32 cellular contexts compared by ENCODE assay signal in the genomic region with DNA sequence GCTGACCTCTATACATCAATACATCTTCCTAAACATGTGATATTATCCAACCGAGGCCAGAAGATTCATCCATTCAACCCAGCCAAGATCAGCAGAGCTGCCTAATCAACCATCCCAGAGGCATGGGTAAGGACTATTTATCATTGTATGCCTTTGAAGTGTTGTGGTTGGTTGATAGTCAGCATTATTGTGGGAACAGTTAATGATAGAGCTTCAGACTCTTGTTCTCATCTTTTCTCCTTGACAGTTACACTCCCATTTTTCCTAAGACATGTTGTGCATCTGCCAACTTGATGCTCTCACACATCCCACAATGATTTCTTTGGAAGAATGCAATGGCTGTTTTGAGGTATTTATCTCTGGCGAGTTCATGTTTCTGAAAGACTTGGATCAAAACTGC. TPM values are rescaled to one million over a fixed set of nuclear protein-coding genes. Genes with fewer than 3 reads are reported as not detected.
"Had no signal": no experiment of that assay in that cellular context is flagged by ENCODE, and none has a peak within 500 bp of the region (broad histone marks: within the 10 kb centered on the region; RNA-seq: fewer than 3 reads in every experiment).

No MANE protein-coding gene starts in this region.

- H3K27me3 ChIP-seq: breast epithelium, MG63 had no signal

- H3K36me3 Mint-ChIP-seq: activated CD4-positive, alpha-beta memory T cell treated with anti-CD3 and anti-CD28 coated beads for 36 hours had no signal

- H3K9me3 Mint-ChIP-seq: activated B cell treated with CpG ODN at 0.5 μM for 24 hours; activated CD4-positive, alpha-beta memory T cell treated with anti-CD3 and anti-CD28 coated beads for 36 hours; activated CD4-positive, alpha-beta T cell treated with anti-CD3 and anti-CD28 coated beads, Interleukin-2, amount 10 ng/mL, durations not matched to agents 7 days and 5 days; activated naive CD4-positive, alpha-beta T cell treated with anti-CD3 and anti-CD28 coated beads for 36 hours had no signal

- H3K27ac Mint-ChIP-seq: activated B cell treated with CpG ODN at 0.5 μM for 24 hours; activated CD4-positive, alpha-beta memory T cell treated with anti-CD3 and anti-CD28 coated beads for 36 hours; activated CD4-positive, alpha-beta T cell treated with anti-CD3 and anti-CD28 coated beads, Interleukin-2, amount 10 ng/mL, durations not matched to agents 7 days and 5 days; activated naive CD4-positive, alpha-beta T cell treated with anti-CD3 and anti-CD28 coated beads for 36 hours; activated naive CD8-positive, alpha-beta T cell; activated T-helper 17 cell treated with anti-CD3 and anti-CD28 coated beads, Interleukin-2, amount 50 U/mL, for 72 hours; T-cell had no signal

- DNase-seq: activated B cell treated with CpG ODN at 0.5 μM for 24 hours; activated CD4-positive, alpha-beta memory T cell treated with anti-CD3 and anti-CD28 coated beads for 36 hours; activated CD4-positive, alpha-beta T cell treated with anti-CD3 and anti-CD28 coated beads, Interleukin-2, amount 10 ng/mL, durations not matched to agents 7 days and 5 days; activated gamma-delta T cell; activated naive CD4-positive, alpha-beta T cell treated with anti-CD3 and anti-CD28 coated beads for 36 hours; activated T-cell treated with anti-CD3 and anti-CD28 coated beads for 4 hours; activated T-cell treated with anti-CD3 and anti-CD28 coated beads, Interleukin-2, amount 50 U/mL, for 48 hours; MG63; MV-4-11; NCI-H1092 treated with DMSO at 0.1 percent for 48 hours; NCI-H1417 treated with DMSO at 0.1 percent for 48 hours; NCI-H1694; NCI-H2029; NCI-H2107; NCI-H2171 treated with DMSO at 0.1 percent for 48 hours; NCI-H226; NCI-H510A; NCI-H526 treated with DMSO at 0.1 percent for 48 hours; NCI-H82; NK-92 treated with Interleukin-12 subunit alpha and Interleukin-12 subunit beta, amount 100 ng/mL, for 24 hours; OCI-M1; RPMI8226; T-cell; T-helper 2 cell; T1000 had no signal

- H3K4me3 ChIP-seq: breast epithelium, MG63, SK-N-MC had no signal

- H3K4me3 Mint-ChIP-seq: activated B cell treated with CpG ODN at 0.5 μM for 24 hours; activated CD4-positive, alpha-beta memory T cell treated with anti-CD3 and anti-CD28 coated beads for 36 hours; activated CD4-positive, alpha-beta T cell treated with anti-CD3 and anti-CD28 coated beads, Interleukin-2, amount 10 ng/mL, durations not matched to agents 7 days and 5 days; activated naive CD4-positive, alpha-beta T cell treated with anti-CD3 and anti-CD28 coated beads for 36 hours; activated naive CD8-positive, alpha-beta T cell; activated T-helper 17 cell treated with anti-CD3 and anti-CD28 coated beads, Interleukin-2, amount 50 U/mL, for 72 hours; T-cell had no signal

- H3K27ac ChIP-seq: breast epithelium, SK-N-MC had no signal

- H3K4me1 ChIP-seq: breast epithelium had no signal

- FAIRE-seq: TTC549 had no signal

- H3K9me3 ChIP-seq: breast epithelium had no signal

- ATAC-seq: activated T-helper 17 cell treated with anti-CD3 and anti-CD28 coated beads, Interleukin-2, amount 50 U/mL, for 72 hours; Panc1; Right ventricle myocardium inferior; T-cell had no signal

- H3K4me1 Mint-ChIP-seq: activated B cell treated with CpG ODN at 0.5 μM for 24 hours; activated CD4-positive, alpha-beta T cell treated with anti-CD3 and anti-CD28 coated beads, Interleukin-2, amount 10 ng/mL, durations not matched to agents 7 days and 5 days; activated T-helper 17 cell treated with anti-CD3 and anti-CD28 coated beads, Interleukin-2, amount 50 U/mL, for 72 hours; T-cell had no signal

- H3K27me3 Mint-ChIP-seq: activated B cell treated with CpG ODN at 0.5 μM for 24 hours; activated CD4-positive, alpha-beta memory T cell treated with anti-CD3 and anti-CD28 coated beads for 36 hours; activated CD4-positive, alpha-beta T cell treated with anti-CD3 and anti-CD28 coated beads, Interleukin-2, amount 10 ng/mL, durations not matched to agents 7 days and 5 days; activated naive CD8-positive, alpha-beta T cell; activated T-helper 17 cell treated with anti-CD3 and anti-CD28 coated beads, Interleukin-2, amount 50 U/mL, for 72 hours; T-cell had no signal

- H3K36me3 ChIP-seq: breast epithelium, MG63 had no signal

RNA-seq across cellular contexts. Expression of a gene that starts 55.6 kb away (rescaled TPM):
- total RNA-seq: activated B cell treated with CpG ODN at 0.5 μM for 24 hours had no signal
